Comparison of ENCODE assay signal across 15 cellular contexts in the genomic region with DNA sequence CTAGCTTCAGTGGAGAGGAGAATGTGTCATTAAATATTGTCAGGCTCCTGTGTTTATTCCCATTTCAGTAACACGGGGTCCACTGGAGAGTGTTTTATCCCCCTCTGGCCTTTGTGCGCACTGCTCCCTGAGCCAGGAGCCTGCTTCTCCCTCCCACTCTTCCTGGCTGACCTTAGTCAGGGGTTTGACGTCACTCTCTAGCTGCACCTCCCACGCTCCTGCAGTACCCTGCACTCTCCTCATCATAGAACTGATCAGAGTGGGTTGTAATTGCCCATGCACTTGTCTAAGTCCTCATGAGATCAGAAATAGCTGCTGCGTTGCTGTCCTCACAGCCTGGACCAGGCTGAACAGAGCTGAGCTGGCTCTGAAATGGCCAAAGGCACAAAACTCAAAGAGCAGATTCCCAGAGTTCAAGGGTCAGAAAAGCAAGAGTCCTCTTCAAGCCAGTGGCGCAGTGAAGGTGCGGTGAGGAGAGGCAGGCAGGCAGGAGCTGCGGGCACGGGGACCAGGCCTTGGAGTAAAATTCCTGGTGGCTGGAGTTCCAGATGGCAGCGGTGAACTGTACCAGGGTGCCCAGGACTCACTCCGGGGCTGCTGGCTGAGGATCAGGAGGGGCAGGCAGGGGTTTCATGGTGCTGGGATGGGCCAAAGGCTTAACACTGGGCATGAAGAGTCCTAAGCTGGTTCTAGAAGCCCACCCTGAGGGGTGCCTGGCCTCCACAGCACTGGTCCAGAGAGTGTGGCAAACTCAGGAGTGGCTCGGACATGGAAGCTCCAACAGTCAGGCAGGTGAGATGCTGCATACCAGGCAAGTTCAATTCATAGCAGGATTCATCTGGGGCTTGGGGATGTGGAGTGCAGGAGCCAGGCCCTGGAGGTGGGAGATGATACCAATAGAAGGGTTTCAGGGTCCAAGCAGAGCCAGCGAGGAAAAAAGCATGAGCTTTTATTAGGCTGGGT.
DNase-seq lines count a peak whose midpoint lies in the region; ATAC-seq and TF ChIP-seq lines count a peak whose summit lies in the region.
"Had no signal": no experiment of that assay in that cellular context is flagged by ENCODE, and none has a peak within 500 bp of the region (broad histone marks: within the 10 kb centered on the region; RNA-seq: fewer than 3 reads in every experiment).

No MANE protein-coding gene starts in this region.

- no peak for TF ChIP-seq POLR2A in vagina (IDR thresholded peaks at IDR 0.05)

- H3K27ac ChIP-seq in left ventricle myocardium inferior (replicated peaks) (no peak overlapping the region), liver (ENCODE audit: low read depth in 1 of 2, low read length in 2 of 2) (peak overlapping the region; percentile 2 to 49), vagina (peak overlapping the region; percentile 27)
- H3K27ac ChIP-seq: esophagus squamous epithelium, neutrophil had no signal

- 55% methylated on average over 13 of the region's 13 CpGs for WGBS in liver

- TF ChIP-seq CTCF in left ventricle myocardium inferior (IDR thresholded peaks at IDR 0.05; ENCODE audit: borderline replicate concordance) (no peak), liver (IDR thresholded peaks at IDR 0.05; ENCODE audit: low read depth, low read length, missing input control) (no peak), vagina (IDR thresholded peaks at IDR 0.05) (no peak)

- H3K4me3 ChIP-seq in left ventricle myocardium inferior (no peak overlapping the region), liver (ENCODE audit: low read depth in 1 of 3, low read length in 3 of 3) (no peak overlapping the region), vagina (no peak overlapping the region)
- H3K4me3 ChIP-seq: esophagus squamous epithelium had no signal

- peak; percentile 35 for ATAC-seq in Right ventricle myocardium superior (ENCODE audit: poor library complexity)

- H3K9me3 ChIP-seq in left ventricle myocardium inferior (replicated peaks) (no peaks in the 10 kb centered on the region), liver (ENCODE audit: control insufficient read depth in 4 of 4, low read length in 3 of 4) (no peaks in the 10 kb centered on the region), vagina (no peaks in the 10 kb centered on the region)
- H3K9me3 ChIP-seq: esophagus squamous epithelium, neutrophil had no signal

- H3K4me1 ChIP-seq in left ventricle myocardium inferior: no peaks in the 10 kb centered on the region
- peaks cover 9 to 33% (median 21%) of the 10 kb centered on the region in 4 donors for H3K4me1 ChIP-seq in liver (ENCODE audit: control insufficient read depth in 4 of 4, insufficient read depth in 4 of 4, low read length in 3 of 4)
- H3K4me1 ChIP-seq in vagina: peaks cover 46% of the 10 kb centered on the region
- H3K4me1 ChIP-seq: esophagus squamous epithelium had no signal

- no peak overlapping the region for H3K9ac ChIP-seq in liver (ENCODE audit: low read depth in 1 of 2, low read length in 2 of 2)

- H3K36me3 ChIP-seq in left ventricle myocardium inferior: no peaks in the 10 kb centered on the region
- no peaks in the 10 kb centered on the region for H3K36me3 ChIP-seq in liver (ENCODE audit: control insufficient read depth in 4 of 4, insufficient read depth in 3 of 4, low read depth in 1 of 4, low read length in 3 of 4)
- no peaks in the 10 kb centered on the region for H3K36me3 ChIP-seq in vagina
- H3K36me3 ChIP-seq: esophagus squamous epithelium, neutrophil had no signal

- H3K27me3 ChIP-seq in left ventricle myocardium inferior (ENCODE audit: low read depth): no peaks in the 10 kb centered on the region
- H3K27me3 ChIP-seq in liver (ENCODE audit: control insufficient read depth in 4 of 4, insufficient read depth in 4 of 4, low read length in 3 of 4): no peaks in the 10 kb centered on the region
- no peaks in the 10 kb centered on the region for H3K27me3 ChIP-seq in vagina
- H3K27me3 ChIP-seq: esophagus squamous epithelium, neutrophil had no signal

- no peak for TF ChIP-seq RAD21 in liver (IDR thresholded peaks at IDR 0.05)

- no peak for DNase-seq in Right ventricle myocardium superior
- no peak for DNase-seq in left ventricle myocardium inferior
- peak; percentile 40 for DNase-seq in SHP77 treated with DMSO at 0.1 percent for 48 hours (lab: John Stamatoyannopoulos, UW)
- DNase-seq in vagina (ENCODE audit: extremely low spot score in 2 of 2): peak; percentile 88 to 93
- no peak for DNase-seq in SIG-M5 (lab: John Stamatoyannopoulos, UW)
- DNase-seq in HK-2 (ENCODE audit: unreplicated experiment): no peak
- DNase-seq in GDM1 (lab: John Stamatoyannopoulos, UW): no peak
- DNase-seq: activated CD4-positive, alpha-beta T cell treated with anti-CD3 and anti-CD28 coated beads for 4 hours; activated naive CD4-positive, alpha-beta T cell treated with Interleukin-2 at 50 U/mL for 16 hours; esophagus squamous epithelium; NCI-H526; stimulated activated CD4-positive, alpha-beta T cell treated with anti-CD3 and anti-CD28 coated beads, Interleukin-4, amount 100 ng/mL, for 4 hours; substantia nigra had no signal

- intact Hi-C loops in Right ventricle myocardium superior (cut with DNase I) (no loop called here), left ventricle myocardium inferior (cut with micrococcal nuclease) (no loop called here), vagina (cut with DNase I) (no loop called here)

TF ChIP-seq in liver, 16 proteins besides CTCF, POLR2A, EP300 and RAD21:
- TF ChIP-seq RXRA (IDR thresholded peaks at IDR 0.05) (peak in 1 of 2 donors; percentile 7), EGR1 (IDR thresholded peaks at IDR 0.05; ENCODE audit: low read depth in 2 of 2) (peak in 1 of 2 donors; percentile 89), GABPA (IDR thresholded peaks at IDR 0.05 in 1 of 2, conservative IDR thresholded peaks at IDR 0.05 in 1 of 2) (no peak), HNF4A (conservative IDR thresholded peaks at IDR 0.05) (peak; percentile 41 to 65), NR2F2 (IDR thresholded peaks at IDR 0.05) (peak; percentile 27), JUND (IDR thresholded peaks at IDR 0.05) (no peak)
- TF ChIP-seq, protein P1, sequence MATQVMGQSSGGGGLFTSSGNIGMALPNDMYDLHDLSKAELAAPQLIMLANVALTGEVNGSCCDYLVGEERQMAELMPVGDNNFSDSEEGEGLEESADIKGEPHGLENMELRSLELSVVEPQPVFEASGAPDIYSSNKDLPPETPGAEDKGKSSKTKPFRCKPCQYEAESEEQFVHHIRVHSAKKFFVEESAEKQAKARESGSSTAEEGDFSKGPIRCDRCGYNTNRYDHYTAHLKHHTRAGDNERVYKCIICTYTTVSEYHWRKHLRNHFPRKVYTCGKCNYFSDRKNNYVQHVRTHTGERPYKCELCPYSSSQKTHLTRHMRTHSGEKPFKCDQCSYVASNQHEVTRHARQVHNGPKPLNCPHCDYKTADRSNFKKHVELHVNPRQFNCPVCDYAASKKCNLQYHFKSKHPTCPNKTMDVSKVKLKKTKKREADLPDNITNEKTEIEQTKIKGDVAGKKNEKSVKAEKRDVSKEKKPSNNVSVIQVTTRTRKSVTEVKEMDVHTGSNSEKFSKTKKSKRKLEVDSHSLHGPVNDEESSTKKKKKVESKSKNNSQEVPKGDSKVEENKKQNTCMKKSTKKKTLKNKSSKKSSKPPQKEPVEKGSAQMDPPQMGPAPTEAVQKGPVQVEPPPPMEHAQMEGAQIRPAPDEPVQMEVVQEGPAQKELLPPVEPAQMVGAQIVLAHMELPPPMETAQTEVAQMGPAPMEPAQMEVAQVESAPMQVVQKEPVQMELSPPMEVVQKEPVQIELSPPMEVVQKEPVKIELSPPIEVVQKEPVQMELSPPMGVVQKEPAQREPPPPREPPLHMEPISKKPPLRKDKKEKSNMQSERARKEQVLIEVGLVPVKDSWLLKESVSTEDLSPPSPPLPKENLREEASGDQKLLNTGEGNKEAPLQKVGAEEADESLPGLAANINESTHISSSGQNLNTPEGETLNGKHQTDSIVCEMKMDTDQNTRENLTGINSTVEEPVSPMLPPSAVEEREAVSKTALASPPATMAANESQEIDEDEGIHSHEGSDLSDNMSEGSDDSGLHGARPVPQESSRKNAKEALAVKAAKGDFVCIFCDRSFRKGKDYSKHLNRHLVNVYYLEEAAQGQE (IDR thresholded peaks at IDR 0.05): peak; percentile 18
- TF ChIP-seq, protein P2, sequence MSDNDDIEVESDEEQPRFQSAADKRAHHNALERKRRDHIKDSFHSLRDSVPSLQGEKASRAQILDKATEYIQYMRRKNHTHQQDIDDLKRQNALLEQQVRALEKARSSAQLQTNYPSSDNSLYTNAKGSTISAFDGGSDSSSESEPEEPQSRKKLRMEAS (IDR thresholded peaks at IDR 0.05): no peak

Comparison
In these comparisons a context has a peak if more than half of its experiments do, and no peak if none do; other contexts are left out.
1. DNase-seq: peak in SHP77 treated with DMSO at 0.1 percent for 48 hours (single experiment) and vagina (2 of 2); none in Right ventricle myocardium superior (single experiment), left ventricle myocardium inferior (single experiment), SIG-M5 (single experiment), HK-2 (single experiment) and GDM1 (single experiment).